Comparison of ENCODE assay signal across 8 cellular contexts in genomic region chr11:68839054-68839865, GRCh38.
DNase-seq lines count a peak whose midpoint lies in the region; ATAC-seq lines count a peak whose summit lies in the region.

No MANE protein-coding gene starts in this region.

- H3K4me3 Mint-ChIP-seq in central memory CD8-positive, alpha-beta T cell = peak overlapping the region; percentile 77

- DNase-seq in NCI-H345 (lab: John Stamatoyannopoulos, UW) (peak; percentile 95), islet precursor cell (peak; percentile 95)
- DNase-seq in central memory CD8-positive, alpha-beta T cell (ENCODE audit: low spot score in 2 of 2) = peak; percentile 89 to 92
- peak; percentile 81 to 93 for DNase-seq in stimulated activated CD4-positive, alpha-beta T cell treated with anti-CD3 and anti-CD28 coated beads, Interleukin-12 subunit alpha, Interleukin-12 subunit beta, amount 100 ng/mL, for 24 hours (ENCODE audit: low read depth in 2 of 2)

- H3K9me3 Mint-ChIP-seq in central memory CD8-positive, alpha-beta T cell = no peaks in the 10 kb centered on the region

- peaks cover 62% of the 10 kb centered on the region for H3K4me1 Mint-ChIP-seq in central memory CD8-positive, alpha-beta T cell

- H3K36me3 Mint-ChIP-seq in central memory CD8-positive, alpha-beta T cell (ENCODE audit: insufficient read depth) = peaks cover 15% of the 10 kb centered on the region

- H3K27ac Mint-ChIP-seq in central memory CD8-positive, alpha-beta T cell (ENCODE audit: low read depth) = peak overlapping the region; percentile 87

- ATAC-seq in GM18498 (IDR thresholded peaks at IDR 0.05; ENCODE audit: unreplicated experiment) (peak; percentile 58), HG03064 (IDR thresholded peaks at IDR 0.05; ENCODE audit: low read depth, unreplicated experiment) (peak; percentile 37), HG02840 (IDR thresholded peaks at IDR 0.05; ENCODE audit: low FRiP score, unreplicated experiment) (no peak)
- ATAC-seq in activated CD4-positive, CD25-positive, alpha-beta regulatory T cell treated with anti-CD3 and anti-CD28 coated beads, Interleukin-2, amount 50 U/mL, for 24 hours = peak; percentile 59 to 64
- peak; percentile 64 for ATAC-seq in central memory CD8-positive, alpha-beta T cell (replicated peaks; ENCODE audit: extremely low read depth, poor library complexity, severe bottlenecking)

- H3K27me3 Mint-ChIP-seq in central memory CD8-positive, alpha-beta T cell = no peaks in the 10 kb centered on the region
